ENCODE assay signal across 8 cellular contexts in the genomic region with DNA sequence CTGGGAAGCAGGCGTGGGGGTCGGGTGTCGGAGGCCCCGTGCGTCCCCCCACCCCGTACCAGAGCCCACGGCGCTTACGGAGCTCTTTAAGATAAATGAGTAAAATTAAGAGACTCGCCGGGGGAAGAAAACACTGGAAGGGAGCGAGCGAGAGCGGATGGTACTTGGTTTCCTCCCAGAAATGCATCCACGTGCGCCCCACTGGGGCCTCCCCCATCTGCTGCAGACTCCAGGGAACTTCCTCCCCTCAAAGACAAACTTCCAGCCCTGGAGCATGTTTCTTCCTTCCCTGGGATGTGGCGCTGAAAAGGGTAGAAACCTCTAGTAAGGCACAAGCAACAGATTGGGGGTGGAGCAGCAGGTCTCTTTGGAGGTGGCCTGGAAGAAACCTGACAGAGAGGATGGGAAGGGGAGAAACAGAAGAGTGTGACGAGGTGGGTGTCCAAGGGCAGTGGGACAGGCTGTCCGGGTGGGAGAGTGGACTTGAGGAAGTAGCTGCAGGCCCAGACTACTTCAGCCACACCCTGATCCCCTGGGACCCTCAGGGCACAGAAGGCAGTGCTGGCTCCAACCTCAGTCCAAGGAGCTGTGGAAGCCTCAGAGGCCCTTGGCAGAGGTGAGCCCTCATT.
DNase-seq lines count a peak whose midpoint lies in the region; ATAC-seq and TF ChIP-seq lines count a peak whose summit lies in the region.
"Not testable (repeated sequence)": the region's sequence is repeated elsewhere in the genome, so short reads cannot be mapped to it uniquely, and the experiment has no call there.

No MANE protein-coding gene starts in this region.

- H3K27ac ChIP-seq in BLaER1: peak overlapping the region; percentile 81
- peak overlapping the region; percentile 78 to 89 for H3K27ac ChIP-seq in breast epithelium
- H3K27ac ChIP-seq in ovary: peak overlapping the region; percentile 68 to 70
- H3K27ac ChIP-seq in suprapubic skin: peak overlapping the region; percentile 84

- CTCF ChIA-PET in activated CD4-positive, alpha-beta T cell treated with anti-CD3 and anti-CD28 coated beads for 36 hours (lab: Charles Lee): interaction anchor here (0.7 kb wide), 1 partner anchor 673 kb away, joined by 3 read pairs; no protein-coding TSS in a partner anchor

- not testable (repeated sequence) for TF ChIP-seq POLR2A in breast epithelium (IDR thresholded peaks at IDR 0.05); ovary (IDR thresholded peaks at IDR 0.05); suprapubic skin (IDR thresholded peaks at IDR 0.05)

- not testable (repeated sequence) for H3K36me3 ChIP-seq in BLaER1; Loucy (ENCODE audit: insufficient read depth, low read length); breast epithelium; ovary; suprapubic skin

- not testable (repeated sequence) for H3K36me3 Mint-ChIP-seq in activated CD4-positive, alpha-beta T cell treated with anti-CD3 and anti-CD28 coated beads for 36 hours (ENCODE audit: low read depth)

- TF ChIP-seq CTCF in Loucy (conservative IDR thresholded peaks at IDR 0.05; ENCODE audit: low read length); breast epithelium (IDR thresholded peaks at IDR 0.05); fibroblast of pulmonary artery (IDR thresholded peaks at IDR 0.05; ENCODE audit: low read length, missing control alignments); ovary (IDR thresholded peaks at IDR 0.05); suprapubic skin (IDR thresholded peaks at IDR 0.05): not testable (repeated sequence)

- WGBS in ovary, 3 donors: 2 to 4% (median 4%) methylated on average over 19 of the region's 19 CpGs
- WGBS in suprapubic skin: 2% methylated on average over 19 of the region's 19 CpGs

- H3K9me2 ChIP-seq in Loucy (replicated peaks; ENCODE audit: low read depth, low read length): not testable (repeated sequence)

- DNase-seq in activated CD4-positive, alpha-beta T cell treated with anti-CD3 and anti-CD28 coated beads for 36 hours; breast epithelium (ENCODE audit: low spot score in 2 of 2); fibroblast of pulmonary artery (ENCODE audit: low read depth); left lobe of liver (ENCODE audit: low spot score); suprapubic skin (ENCODE audit: low spot score in 2 of 2): not testable (repeated sequence)
- peak in 3 of 5 donors; percentile 17 to 37 (median 20) for DNase-seq in ovary

- not testable (repeated sequence) for ATAC-seq in activated CD4-positive, alpha-beta T cell treated with anti-CD3 and anti-CD28 coated beads for 36 hours
- peak; percentile 21 for ATAC-seq in left lobe of liver

- not testable (repeated sequence) for H3K79me2 ChIP-seq in Loucy (ENCODE audit: insufficient read depth, low read length)

- TF ChIP-seq EP300 in ovary (IDR thresholded peaks at IDR 0.05); suprapubic skin (IDR thresholded peaks at IDR 0.05): not testable (repeated sequence)

- not testable (repeated sequence) for H3K27me3 ChIP-seq in BLaER1; Loucy (ENCODE audit: insufficient read depth, low read length, poor library complexity, severe bottlenecking); breast epithelium; ovary; suprapubic skin

- not testable (repeated sequence) for H3F3A ChIP-seq in Loucy (ENCODE audit: low read depth)

- peak overlapping the region; percentile 67 for H3K4me3 ChIP-seq in BLaER1
- peak overlapping the region; percentile 62 for H3K4me3 ChIP-seq in Loucy (ENCODE audit: low read length, poor library complexity, severe bottlenecking)
- peak overlapping the region; percentile 46 to 72 (median 52) for H3K4me3 ChIP-seq in breast epithelium
- H3K4me3 ChIP-seq in fibroblast of pulmonary artery (replicated peaks; ENCODE audit: low read depth, low read length): peak overlapping the region; percentile 51
- peak overlapping the region; percentile 38 for H3K4me3 ChIP-seq in ovary
- H3K4me3 ChIP-seq in suprapubic skin: peak overlapping the region; percentile 54

- H3K27ac Mint-ChIP-seq in activated CD4-positive, alpha-beta T cell treated with anti-CD3 and anti-CD28 coated beads for 36 hours: not testable (repeated sequence)

- H3K4me1 ChIP-seq in BLaER1 (peaks cover 26% of the 10 kb centered on the region), Loucy (ENCODE audit: insufficient read depth, low read length, poor library complexity, severe bottlenecking) (peaks cover 10% of the 10 kb centered on the region), suprapubic skin (peaks cover 36% of the 10 kb centered on the region)
- not testable (repeated sequence) for H3K4me1 ChIP-seq in breast epithelium; ovary (ENCODE audit: insufficient read depth)

- not testable (repeated sequence) for H3K9me3 Mint-ChIP-seq in activated CD4-positive, alpha-beta T cell treated with anti-CD3 and anti-CD28 coated beads for 36 hours (ENCODE audit: low read depth)

- H3K4me2 ChIP-seq in BLaER1 (peak overlapping the region; percentile 73), Loucy (ENCODE audit: low read depth, low read length, poor library complexity, severe bottlenecking) (peak overlapping the region; percentile 66)

- H3K27me3 Mint-ChIP-seq in activated CD4-positive, alpha-beta T cell treated with anti-CD3 and anti-CD28 coated beads for 36 hours: peaks cover 18% of the 10 kb centered on the region

- POLR2A ChIA-PET in activated CD4-positive, alpha-beta T cell treated with anti-CD3 and anti-CD28 coated beads for 36 hours (lab: Charles Lee): not testable (repeated sequence)

- H3K9ac ChIP-seq in BLaER1 (peak overlapping the region; percentile 78), Loucy (ENCODE audit: low read depth, low read length, poor library complexity, severe bottlenecking) (peak overlapping the region; percentile 62)

- peak overlapping the region; percentile 54 for H3K4me3 Mint-ChIP-seq in activated CD4-positive, alpha-beta T cell treated with anti-CD3 and anti-CD28 coated beads for 36 hours

- H2AFZ ChIP-seq in Loucy (ENCODE audit: low read length): peak overlapping the region; percentile 91

- peaks cover 15% of the 10 kb centered on the region for H3K4me1 Mint-ChIP-seq in activated CD4-positive, alpha-beta T cell treated with anti-CD3 and anti-CD28 coated beads for 36 hours

- H4K20me1 ChIP-seq in BLaER1; Loucy (ENCODE audit: insufficient read depth, low read length, poor library complexity, severe bottlenecking): not testable (repeated sequence)

- intact Hi-C loops in activated CD4-positive, alpha-beta T cell treated with anti-CD3 and anti-CD28 coated beads for 36 hours (cut with DNase I, micrococcal nuclease); breast epithelium (cut with DNase I; ENCODE audit: low total_unique reads); ovary (cut with DNase I): not testable (repeated sequence)

- H3K9me3 ChIP-seq in BLaER1; Loucy (ENCODE audit: insufficient read depth, low read depth, low read length); breast epithelium; ovary; suprapubic skin: not testable (repeated sequence)
